Comparison of ENCODE assay signal across 11 cellular contexts in the genomic region with DNA sequence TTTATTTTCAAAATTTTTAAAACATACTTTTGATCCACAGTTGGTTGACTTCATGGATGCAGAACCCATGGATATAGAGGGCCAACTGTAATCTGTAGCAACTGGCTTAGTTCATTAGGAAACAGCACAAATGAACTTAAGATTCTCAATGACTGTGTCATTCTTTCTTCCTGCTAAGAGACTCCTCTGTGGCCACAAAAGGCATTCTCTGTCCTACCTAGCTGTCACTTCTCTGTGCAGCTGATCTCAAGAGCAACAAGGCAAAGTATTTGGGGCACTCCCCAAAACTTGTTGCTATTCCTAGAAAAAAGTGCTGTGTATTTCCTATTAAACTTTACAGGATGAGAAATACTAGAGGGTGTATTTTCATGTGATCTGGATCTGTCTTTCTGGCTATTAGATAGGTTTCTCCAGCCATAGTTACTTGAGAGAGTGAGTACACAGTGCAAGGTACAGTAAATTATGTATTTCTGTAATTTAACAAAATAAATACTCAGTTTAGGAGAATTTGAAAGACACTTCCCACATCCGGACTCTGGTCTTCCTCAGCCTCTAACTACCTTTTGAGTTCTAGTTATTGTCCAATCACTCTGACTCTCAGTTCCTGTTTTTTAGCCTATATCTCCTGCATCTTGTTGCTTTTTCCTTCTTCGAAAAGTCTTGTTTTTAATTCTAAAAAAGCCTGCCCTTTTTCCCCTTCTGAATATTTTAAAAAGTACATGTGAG. TPM values are rescaled to one million over a fixed set of nuclear protein-coding genes. Genes with fewer than 3 reads are reported as not detected.
DNase-seq lines count a peak whose midpoint lies in the region; ATAC-seq, FAIRE-seq and TF ChIP-seq lines count a peak whose summit lies in the region.
"Had no signal": no experiment of that assay in that cellular context is flagged by ENCODE, and none has a peak within 500 bp of the region (broad histone marks: within the 10 kb centered on the region; RNA-seq: fewer than 3 reads in every experiment).

No MANE protein-coding gene starts in this region.

- H3K4me1 Mint-ChIP-seq in activated T-cell treated with anti-CD3 and anti-CD28 coated beads, Interleukin-2, amount 50 U/mL, for 24 hours (ENCODE audit: low read depth) = peaks cover 12% of the 10 kb centered on the region

- ATAC-seq in GM21367 (IDR thresholded peaks at IDR 0.05; ENCODE audit: unreplicated experiment) (peak; percentile 64), HG03159 (IDR thresholded peaks at IDR 0.05; ENCODE audit: unreplicated experiment) (peak; percentile 85)

- no peaks in the 10 kb centered on the region for H3K36me3 Mint-ChIP-seq in activated T-cell treated with anti-CD3 and anti-CD28 coated beads, Interleukin-2, amount 50 U/mL, for 24 hours (ENCODE audit: low read depth)

- peak; percentile 40 for FAIRE-seq in GM12891 (lab: Jason Lieb, UNC)

- no peaks in the 10 kb centered on the region for H3K27me3 Mint-ChIP-seq in activated T-cell treated with anti-CD3 and anti-CD28 coated beads, Interleukin-2, amount 50 U/mL, for 24 hours

- TF ChIP-seq POLR2A in GM12891 (IDR thresholded peaks at IDR 0.05; ENCODE audit: low read depth, low read length) = no peak

- H3K4me3 Mint-ChIP-seq in activated T-cell treated with anti-CD3 and anti-CD28 coated beads, Interleukin-2, amount 50 U/mL, for 24 hours = no peak overlapping the region
- H3K4me3 Mint-ChIP-seq: neural crest cell had no signal

- H3K27ac Mint-ChIP-seq in activated T-cell treated with anti-CD3 and anti-CD28 coated beads, Interleukin-2, amount 50 U/mL, for 24 hours = no peak overlapping the region

- no peak for DNase-seq in GM12891 (ENCODE audit: insufficient read length, low spot score)
- DNase-seq in SKM-1 treated with dmso at 0.1 percent for 144 hours (lab: John Stamatoyannopoulos, UW; ENCODE audit: unreplicated experiment) = peak; percentile 75
- no peak for DNase-seq in stimulated activated CD8-positive, alpha-beta memory T cell treated with anti-CD3 and anti-CD28 coated beads, Interleukin-4, amount 100 ng/mL, for 48 hours
- DNase-seq in NCI-H345 (lab: John Stamatoyannopoulos, UW) = no peak
- no peak for DNase-seq in activated T-cell treated with anti-CD3 and anti-CD28 coated beads, Interleukin-2, amount 50 U/mL, for 24 hours
- DNase-seq in NCI-H510A (lab: John Stamatoyannopoulos, UW) = no peak
- DNase-seq: DMS53, H7 had no signal

- H3K9me3 Mint-ChIP-seq in activated T-cell treated with anti-CD3 and anti-CD28 coated beads, Interleukin-2, amount 50 U/mL, for 24 hours = no peaks in the 10 kb centered on the region
- H3K9me3 Mint-ChIP-seq: neural crest cell had no signal

TF ChIP-seq in GM12891, 5 proteins besides CTCF, POLR2A, EP300 and RAD21:
- no peak for TF ChIP-seq POLR2AphosphoS5 (IDR thresholded peaks at IDR 0.05; ENCODE audit: low read depth, low read length)
- no peak for TF ChIP-seq PAX5 (IDR thresholded peaks at IDR 0.05; ENCODE audit: insufficient read depth, low read length, severe bottlenecking)
- TF ChIP-seq SPI1 (IDR thresholded peaks at IDR 0.05; ENCODE audit: low read depth, low read length) = peak; percentile 94
- no peak for TF ChIP-seq POU2F2 (IDR thresholded peaks at IDR 0.05; ENCODE audit: low read depth, low read length)

RNA-seq across cellular contexts. Expression of gene TLR2, which starts 21.8 kb away (rescaled TPM):
- 0.08 TPM for polyA plus RNA-seq in GM12891 (2012; ENCODE audit: low read depth, missing spikeins)

RNA-seq across cellular contexts. Expression of gene RNF175, which starts 53.9 kb away (rescaled TPM):
- polyA plus RNA-seq in GM12891 (2012; ENCODE audit: low read depth, missing spikeins) = not detected
